In the genomic region with DNA sequence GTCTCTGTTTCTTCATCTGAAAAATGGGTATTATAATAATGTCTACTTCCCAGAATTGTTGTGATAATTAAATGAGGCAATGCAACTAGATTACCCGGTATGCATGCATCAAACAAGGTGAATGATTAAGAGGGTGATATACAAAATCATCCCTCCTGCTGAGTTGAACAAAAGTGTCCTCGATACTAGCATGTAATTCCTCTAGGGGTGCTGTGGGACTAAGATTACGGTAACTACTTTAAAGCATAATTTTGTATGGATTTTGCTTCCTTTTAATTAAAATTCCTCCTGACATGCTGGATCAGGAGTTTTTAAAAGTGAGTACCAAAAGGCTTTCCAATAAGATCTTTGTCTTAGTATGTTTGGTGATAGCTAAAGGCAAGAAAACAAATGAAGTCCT, we compare ENCODE assay signal across 20 cellular contexts.
DNase-seq lines count a peak whose midpoint lies in the region; ATAC-seq, FAIRE-seq and TF ChIP-seq lines count a peak whose summit lies in the region.
"Had no signal": no experiment of that assay in that cellular context is flagged by ENCODE, and none has a peak within 500 bp of the region (broad histone marks: within the 10 kb centered on the region; RNA-seq: fewer than 3 reads in every experiment).

No MANE protein-coding gene starts in this region.

- intact Hi-C loops in GM12878 (cut with micrococcal nuclease; ENCODE audit: unreplicated experiment) = loop anchor here (1.0 kb wide), 1 partner anchor 183 kb away; no protein-coding TSS in a partner anchor
- intact Hi-C loops in breast epithelium (cut with DNase I; ENCODE audit: low total_unique reads) = no loop called here

- POLR2A ChIA-PET in SK-N-SH (lab: Yijun Ruan, JAX) = no interaction called here
- POLR2A ChIA-PET in GM12878 (lab: Charles Lee) = no interaction called here

- H4K20me1 ChIP-seq in SK-N-SH (ENCODE audit: insufficient read depth) (no peaks in the 10 kb centered on the region), GM12878 (ENCODE audit: control insufficient read depth, insufficient read depth) (no peaks in the 10 kb centered on the region)
- H4K20me1 ChIP-seq: BLaER1 treated with 17β-estradiol and CSF1 and Interleukin-3, amounts not matched to agents 10 nM and 100 nM had no signal

- H3K36me3 ChIP-seq in SK-N-SH (replicated peaks in 1 of 2; ENCODE audit: control insufficient read depth in 1 of 2, insufficient read depth in 2 of 2, low read length in 1 of 2) (no peaks in the 10 kb centered on the region), GM12878 (ENCODE audit: control insufficient read depth in 2 of 2, insufficient read depth in 2 of 2, low read length in 1 of 2) (no peaks in the 10 kb centered on the region), upper lobe of left lung (no peaks in the 10 kb centered on the region), neuronal stem cell (replicated peaks in 1 of 2; ENCODE audit: control insufficient read depth in 2 of 2, insufficient read depth in 2 of 2, low read length in 2 of 2) (no peaks in the 10 kb centered on the region), breast epithelium (no peaks in the 10 kb centered on the region)
- H3K36me3 ChIP-seq: BLaER1 treated with 17β-estradiol and CSF1 and Interleukin-3, amounts not matched to agents 10 nM and 100 nM; gastroesophageal sphincter had no signal

- H3K14ac ChIP-seq in neuronal stem cell (ENCODE audit: low read length) = no peak overlapping the region

- H3K79me2 ChIP-seq in SK-N-SH (ENCODE audit: insufficient read depth) (no peaks in the 10 kb centered on the region), GM12878 (ENCODE audit: control insufficient read depth, insufficient read depth, low read length) (no peaks in the 10 kb centered on the region)

- H3K9me3 ChIP-seq in SK-N-SH (no peaks in the 10 kb centered on the region), GM12878 (replicated peaks; ENCODE audit: control insufficient read depth, insufficient read depth, low read length) (no peaks in the 10 kb centered on the region), upper lobe of left lung (no peaks in the 10 kb centered on the region), neuronal stem cell (replicated peaks in 1 of 2; ENCODE audit: control insufficient read depth in 2 of 2, insufficient read depth in 1 of 2, low read depth in 1 of 2, low read length in 2 of 2) (no peaks in the 10 kb centered on the region), breast epithelium (no peaks in the 10 kb centered on the region)
- H3K9me3 ChIP-seq: A549; BLaER1 treated with 17β-estradiol and CSF1 and Interleukin-3, amounts not matched to agents 10 nM and 100 nM; gastroesophageal sphincter had no signal

- no peak overlapping the region for H2BK15ac ChIP-seq in neuronal stem cell (ENCODE audit: low read length)

- RAD21 ChIA-PET in GM12878 (lab: Charles Lee; ENCODE audit: unreplicated experiment) = interaction anchor here (1.9 kb wide), 1 partner anchor 99 kb away, joined by 5 read pairs; the partner anchor contains the start of gene PRMT6

- no peak overlapping the region for H4K91ac ChIP-seq in neuronal stem cell (ENCODE audit: low read depth, low read length, poor library complexity)

- ATAC-seq in SK-N-SH treated with all-trans-retinoic acid at 6 μM for 48 hours = no peak
- ATAC-seq in GM12878 = no peak
- no peak for ATAC-seq in upper lobe of left lung (ENCODE audit: low FRiP score in 2 of 2)
- ATAC-seq in GM19328 (IDR thresholded peaks at IDR 0.05; ENCODE audit: unreplicated experiment) = no peak
- ATAC-seq: A549; activated T-cell treated with anti-CD3 and anti-CD28 coated beads, Interleukin-2, amount 50 U/mL, for 72 hours; gastroesophageal sphincter; right cardiac atrium had no signal

- H3K4ac ChIP-seq in neuronal stem cell (ENCODE audit: low read length) = no peak overlapping the region

- H3K23ac ChIP-seq in neuronal stem cell (ENCODE audit: low read depth, low read length, poor library complexity) = no peak overlapping the region

- TF ChIP-seq CTCF in SK-N-SH (IDR thresholded peaks at IDR 0.05) (peak; percentile 33; the same call in 1 of the 2 replicates), NB4 (IDR thresholded peaks at IDR 0.05; ENCODE audit: low read depth, low read length) (peak; percentile 12), GM12878 (IDR thresholded peaks at IDR 0.05 in 2 of 3, conservative IDR thresholded peaks at IDR 0.05 in 1 of 3; ENCODE audit: control insufficient read depth in 2 of 3, extremely low read depth in 1 of 3, insufficient read depth in 1 of 3, low read depth in 3 of 3, low read length in 3 of 3) (peak; percentile 16 to 27 (median 18); a peak in 4 of 6 replicates), upper lobe of left lung (IDR thresholded peaks at IDR 0.05) (no peak), breast epithelium (IDR thresholded peaks at IDR 0.05) (no peak)

- H3K4me1 ChIP-seq in SK-N-SH (ENCODE audit: control insufficient read depth in 1 of 2, insufficient read depth in 2 of 2, low read depth in 1 of 2, low read length in 1 of 2) = no peaks in the 10 kb centered on the region; a peak in 2 of 4 replicates
- no peaks in the 10 kb centered on the region for H3K4me1 ChIP-seq in GM12878 (ENCODE audit: control insufficient read depth, insufficient read depth, low read length)
- no peaks in the 10 kb centered on the region for H3K4me1 ChIP-seq in upper lobe of left lung
- H3K4me1 ChIP-seq in neuronal stem cell (ENCODE audit: control insufficient read depth in 2 of 2, insufficient read depth in 1 of 2, low read depth in 1 of 2, low read length in 2 of 2) = peaks cover 0 to 1% of the 10 kb centered on the region in 2 donors
- H3K4me1 ChIP-seq in breast epithelium = no peaks in the 10 kb centered on the region
- H3K4me1 ChIP-seq: A549; BLaER1 treated with 17β-estradiol and CSF1 and Interleukin-3, amounts not matched to agents 10 nM and 100 nM; gastroesophageal sphincter had no signal

- H3K27me3 ChIP-seq in SK-N-SH (ENCODE audit: insufficient read depth) = no peaks in the 10 kb centered on the region
- H3K27me3 ChIP-seq in GM12878 (replicated peaks in 1 of 2; ENCODE audit: control insufficient read depth in 2 of 2, insufficient read depth in 2 of 2, low read length in 1 of 2) = no peaks in the 10 kb centered on the region; a peak in 1 of 4 replicates
- H3K27me3 ChIP-seq in upper lobe of left lung = no peaks in the 10 kb centered on the region
- H3K27me3 ChIP-seq in neuronal stem cell (ENCODE audit: control insufficient read depth in 3 of 3, insufficient read depth in 3 of 3, low read depth in 1 of 3, low read length in 3 of 3) = no peaks in the 10 kb centered on the region
- H3K27me3 ChIP-seq in breast epithelium = no peaks in the 10 kb centered on the region
- H3K27me3 ChIP-seq: BLaER1 treated with 17β-estradiol and CSF1 and Interleukin-3, amounts not matched to agents 10 nM and 100 nM; gastroesophageal sphincter had no signal

- no peaks in the 10 kb centered on the region for H3K79me1 ChIP-seq in neuronal stem cell (ENCODE audit: low read depth, low read length)

- CTCF ChIA-PET in SK-N-SH (lab: Yijun Ruan, JAX) = no interaction called here
- CTCF ChIA-PET in GM12878 (lab: Yijun Ruan, JAX) = interaction anchor here (0.6 to 2.4 kb wide), 4 partner anchors 44 to 1119 kb away, joined by 3 to 11 read pairs (median 4); no protein-coding TSS in a partner anchor

- TF ChIP-seq POLR2A in NB4 (IDR thresholded peaks at IDR 0.05; ENCODE audit: extremely low read depth, insufficient read length) (no peak), GM12878 (IDR thresholded peaks at IDR 0.05; ENCODE audit: low read depth, low read length) (no peak), upper lobe of left lung (IDR thresholded peaks at IDR 0.05) (no peak), breast epithelium (IDR thresholded peaks at IDR 0.05) (no peak)

- no peak overlapping the region for H4K8ac ChIP-seq in neuronal stem cell (ENCODE audit: low read depth, low read length)

- H3K9ac ChIP-seq in SK-N-SH (no peak overlapping the region), GM12878 (ENCODE audit: control insufficient read depth, insufficient read depth, low read length) (no peak overlapping the region), neuronal stem cell (ENCODE audit: low read depth, low read length, poor library complexity) (no peak overlapping the region)
- H3K9ac ChIP-seq: BLaER1 treated with 17β-estradiol and CSF1 and Interleukin-3, amounts not matched to agents 10 nM and 100 nM had no signal

- no peak overlapping the region for H3K27ac ChIP-seq in SK-N-SH (ENCODE audit: low read depth in 2 of 2, low read length in 1 of 2)
- H3K27ac ChIP-seq in GM12878 (ENCODE audit: control insufficient read depth, insufficient read depth) = no peak overlapping the region
- H3K27ac ChIP-seq in upper lobe of left lung = no peak overlapping the region
- H3K27ac ChIP-seq in neuronal stem cell (replicated peaks; ENCODE audit: low read length) = no peak overlapping the region
- no peak overlapping the region for H3K27ac ChIP-seq in breast epithelium
- H3K27ac ChIP-seq: A549; BLaER1 treated with 17β-estradiol and CSF1 and Interleukin-3, amounts not matched to agents 10 nM and 100 nM; gastroesophageal sphincter had no signal

- H3K4me2 ChIP-seq in SK-N-SH (no peak overlapping the region), GM12878 (ENCODE audit: control insufficient read depth, insufficient read depth) (no peak overlapping the region), neuronal stem cell (ENCODE audit: insufficient read depth, low read length, poor library complexity, severe bottlenecking) (no peak overlapping the region)
- H3K4me2 ChIP-seq: A549; BLaER1 treated with 17β-estradiol and CSF1 and Interleukin-3, amounts not matched to agents 10 nM and 100 nM had no signal

- H2AFZ ChIP-seq in SK-N-SH (ENCODE audit: low read depth) = no peak overlapping the region
- H2AFZ ChIP-seq in GM12878 (ENCODE audit: control insufficient read depth, low read depth, low read length) = no peak overlapping the region
- H2AFZ ChIP-seq in neuronal stem cell (ENCODE audit: low read length) = no peak overlapping the region

- H3K4me3 ChIP-seq in SK-N-SH (ENCODE audit: low read depth in 2 of 2, low read length in 1 of 2) (no peak overlapping the region), NB4 (ENCODE audit: low read depth, low read length) (no peak overlapping the region), GM12878 (no peak overlapping the region), upper lobe of left lung (no peak overlapping the region), neuronal stem cell (ENCODE audit: low read length in 2 of 2) (no peak overlapping the region), breast epithelium (no peak overlapping the region)
- H3K4me3 ChIP-seq: A549; BLaER1 treated with 17β-estradiol and CSF1 and Interleukin-3, amounts not matched to agents 10 nM and 100 nM; gastroesophageal sphincter had no signal

- no peak overlapping the region for H2BK120ac ChIP-seq in neuronal stem cell (ENCODE audit: low read depth, low read length)

- H3K9me2 ChIP-seq in SK-N-SH = no peaks in the 10 kb centered on the region

- TF ChIP-seq RAD21 in SK-N-SH (IDR thresholded peaks at IDR 0.05; ENCODE audit: low read length) (no peak), GM12878 (IDR thresholded peaks at IDR 0.05; ENCODE audit: insufficient read depth, low read depth, low read length) (peak; percentile 48)

- no peak overlapping the region for H3K18ac ChIP-seq in neuronal stem cell (ENCODE audit: low read length)

- TF ChIP-seq EP300 in SK-N-SH (IDR thresholded peaks at IDR 0.05; ENCODE audit: borderline replicate concordance in 1 of 2, low read depth in 1 of 2, low read length in 1 of 2) (no peak), GM12878 (IDR thresholded peaks at IDR 0.05; ENCODE audit: borderline replicate concordance in 1 of 2, control insufficient read depth in 1 of 2, low read depth in 2 of 2, low read length in 2 of 2) (no peak), upper lobe of left lung (IDR thresholded peaks at IDR 0.05) (no peak)

- SMC1A ChIA-PET in GM12878 (lab: Charles Lee; ENCODE audit: uncharacterized antibody, unreplicated experiment) = no interaction called here

- H2BK12ac ChIP-seq in neuronal stem cell (ENCODE audit: low read length) = no peak overlapping the region

- no peak overlapping the region for H2BK5ac ChIP-seq in neuronal stem cell (ENCODE audit: low read length)

- no peak for FAIRE-seq in GM12878 (lab: Jason Lieb, UNC)
- FAIRE-seq: A549, keratinocyte, urothelium cell line had no signal

- BruUV-seq in GM12878 (replicated peaks; lab: Mats Ljungman, UMichigan) = no TSS peak

- no peak for DNase-seq in SK-N-SH
- no peak for DNase-seq in NB4 (ENCODE audit: low read depth)
- DNase-seq in GM12878 (ENCODE audit: low read depth, low spot score) = no peak
- no peak for DNase-seq in upper lobe of left lung
- no peak for DNase-seq in neuronal stem cell (ENCODE audit: low spot score)
- DNase-seq in breast epithelium (ENCODE audit: low spot score in 2 of 2) = no peak
- DNase-seq: activated CD4-positive, alpha-beta T cell treated with anti-CD3 and anti-CD28 coated beads for 1 hour; activated T-cell treated with anti-CD3 and anti-CD28 coated beads, Interleukin-2, amount 50 U/mL, for 72 hours; aorta; GDM1; NCI-H187; NCI-H226; right cardiac atrium had no signal

- 44% methylated on average over 3 of the region's 3 CpGs for WGBS in SK-N-SH (ENCODE audit: low lambda C conversion rate)
- 32% methylated on average over 3 of the region's 3 CpGs for WGBS in GM12878 (ENCODE audit: insufficient coverage, insufficient replicate concordance, low lambda C conversion rate, missing lambda C conversion rate)
- 63 to 73% methylated on average over 3 of the region's 3 CpGs for WGBS in upper lobe of left lung, 2 donors
- no CpG with 5 or more reads among the region's 3 CpGs for WGBS in neuronal stem cell (ENCODE audit: extremely low coverage in 2 of 2, insufficient read length in 2 of 2, insufficient replicate concordance in 1 of 2), 2 donors

- no peaks in the 10 kb centered on the region for H3F3A ChIP-seq in SK-N-SH (replicated peaks; ENCODE audit: insufficient read depth)

- in situ Hi-C loops in GM12878 (cut with MboI) = no loop called here

- H2AK5ac ChIP-seq in neuronal stem cell (ENCODE audit: low read depth, low read length) = no peak overlapping the region

Comparison
In these comparisons a context has a peak if more than half of its experiments do, and no peak if none do; other contexts are left out.
1. CTCF ChIP-seq: peak in SK-N-SH (single experiment), NB4 (single experiment) and GM12878 (3 of 3); none in upper lobe of left lung (0 of 6) and breast epithelium (0 of 3).
2. Of the 26 proteins assayed by ChIP-seq in both GM12878 and SK-N-SH: peak only in GM12878: RAD21; only in SK-N-SH: none; in both: CTCF; in neither: 24.